ENCODE assay signal across 8 cellular contexts in the genomic region with DNA sequence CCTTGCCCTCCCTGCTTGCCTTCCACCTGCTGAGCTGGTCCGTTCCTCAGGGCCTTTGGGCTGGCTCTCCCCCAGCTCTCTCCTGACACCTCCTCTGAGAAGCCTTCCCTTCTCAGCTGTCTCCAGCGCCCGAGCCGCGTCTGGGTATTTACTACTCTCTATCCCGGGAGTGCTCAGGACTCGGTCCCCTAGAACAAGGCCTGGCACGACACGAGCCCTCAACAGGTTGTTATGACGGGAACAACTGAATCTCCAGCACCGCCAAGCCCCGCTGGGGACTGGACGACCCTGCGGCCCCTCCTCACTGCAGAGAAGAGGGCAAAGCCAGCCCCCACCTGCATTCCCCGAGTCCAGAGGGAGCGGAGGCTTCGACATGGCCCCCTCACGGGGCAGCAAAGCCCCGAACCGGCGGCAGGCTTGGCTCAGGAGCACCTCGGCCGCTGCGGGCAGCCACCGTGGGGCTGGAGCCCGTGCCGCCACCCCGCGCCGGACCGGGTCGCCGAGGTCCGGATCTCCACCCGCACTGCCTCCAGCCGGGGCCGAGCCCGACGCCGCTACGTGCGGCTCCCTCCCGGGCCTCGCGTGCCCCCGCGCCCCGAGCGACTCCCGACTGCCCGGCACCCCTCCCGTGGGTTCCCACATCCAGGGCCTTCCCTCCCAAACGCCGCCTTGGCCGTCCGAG. TPM values are rescaled to one million over a fixed set of nuclear protein-coding genes. Genes with fewer than 3 reads are reported as not detected.
DNase-seq lines count a peak whose midpoint lies in the region; ATAC-seq and TF ChIP-seq lines count a peak whose summit lies in the region.

No MANE protein-coding gene starts in this region.

- WGBS in neuronal stem cell (ENCODE audit: extremely low coverage in 2 of 2, insufficient read length in 2 of 2, insufficient replicate concordance in 1 of 2), 2 donors, result no CpG with 5 or more reads among the region's 56 CpGs

- H3K18ac ChIP-seq in neuronal stem cell (ENCODE audit: low read length), result peak overlapping the region; percentile 88

- H3K4ac ChIP-seq in neuronal stem cell (ENCODE audit: low read length), result no peak overlapping the region

- no peaks in the 10 kb centered on the region for H3K27me3 ChIP-seq in neuronal stem cell (ENCODE audit: control insufficient read depth in 3 of 3, insufficient read depth in 3 of 3, low read depth in 1 of 3, low read length in 3 of 3)

- peaks cover 29% of the 10 kb centered on the region for H3K4me1 Mint-ChIP-seq in activated CD4-positive, alpha-beta memory T cell treated with anti-CD3 and anti-CD28 coated beads for 36 hours (ENCODE audit: low read depth)

- no peak for TF ChIP-seq CTCF in fibroblast of mammary gland (conservative IDR thresholded peaks at IDR 0.05; ENCODE audit: control insufficient read depth, insufficient read depth, low read depth, low read length)

- H3K27ac Mint-ChIP-seq in activated CD4-positive, alpha-beta memory T cell treated with anti-CD3 and anti-CD28 coated beads for 36 hours, result peak overlapping the region; percentile 25

- H3K36me3 Mint-ChIP-seq in activated CD4-positive, alpha-beta memory T cell treated with anti-CD3 and anti-CD28 coated beads for 36 hours, result no peaks in the 10 kb centered on the region

- H3K9me3 Mint-ChIP-seq in activated CD4-positive, alpha-beta memory T cell treated with anti-CD3 and anti-CD28 coated beads for 36 hours, result no peaks in the 10 kb centered on the region

- H3K23ac ChIP-seq in neuronal stem cell (ENCODE audit: low read depth, low read length, poor library complexity), result peak overlapping the region; percentile 58

- H4K8ac ChIP-seq in neuronal stem cell (ENCODE audit: low read depth, low read length), result no peak overlapping the region

- CTCF ChIA-PET in activated CD4-positive, alpha-beta memory T cell treated with anti-CD3 and anti-CD28 coated beads for 36 hours (lab: Charles Lee), result interaction anchor here (0.8 to 8.2 kb wide), 3 partner anchors 9 to 41 kb away, joined by 3 to 80 read pairs (median 5); no protein-coding TSS in a partner anchor

- H3K9ac ChIP-seq in neuronal stem cell (ENCODE audit: low read depth, low read length, poor library complexity), result peak overlapping the region; percentile 93

- POLR2A ChIA-PET in activated CD4-positive, alpha-beta memory T cell treated with anti-CD3 and anti-CD28 coated beads for 36 hours (lab: Charles Lee), result interaction anchor here (1.3 kb wide), 1 partner anchor 8 kb away, joined by 6 read pairs; the partner anchor contains the start of gene MCM2

- H3K4me1 ChIP-seq in neuronal stem cell (ENCODE audit: control insufficient read depth in 2 of 2, insufficient read depth in 1 of 2, low read depth in 1 of 2, low read length in 2 of 2), result peaks cover 18 to 21% of the 10 kb centered on the region in 2 donors

- no peak overlapping the region for H4K91ac ChIP-seq in neuronal stem cell (ENCODE audit: low read depth, low read length, poor library complexity)

- H2AFZ ChIP-seq in neuronal stem cell (ENCODE audit: low read length), result peak overlapping the region; percentile 91

- peak; percentile 7 for ATAC-seq in HG03045 (IDR thresholded peaks at IDR 0.05; ENCODE audit: unreplicated experiment)

- H3K36me3 ChIP-seq in neuronal stem cell (replicated peaks in 1 of 2; ENCODE audit: control insufficient read depth in 2 of 2, insufficient read depth in 2 of 2, low read length in 2 of 2), result peaks cover 0 to 3% of the 10 kb centered on the region in 2 donors

- peak overlapping the region; percentile 79 for H3K4me2 ChIP-seq in neuronal stem cell (ENCODE audit: insufficient read depth, low read length, poor library complexity, severe bottlenecking)

- H2BK12ac ChIP-seq in neuronal stem cell (ENCODE audit: low read length), result no peak overlapping the region

- H2AK5ac ChIP-seq in neuronal stem cell (ENCODE audit: low read depth, low read length), result peak overlapping the region; percentile 25

- peak overlapping the region; percentile 89 for H2BK5ac ChIP-seq in neuronal stem cell (ENCODE audit: low read length)

- H2BK120ac ChIP-seq in neuronal stem cell (ENCODE audit: low read depth, low read length), result no peak overlapping the region

- no peak overlapping the region for H3K27ac ChIP-seq in neuronal stem cell (replicated peaks; ENCODE audit: low read length)

- H3K4me3 ChIP-seq in fibroblast of mammary gland (ENCODE audit: control insufficient read depth, low read depth, low read length) (peak overlapping the region; percentile 79), neuronal stem cell (ENCODE audit: low read length in 2 of 2) (peak overlapping the region; percentile 89 to 94)

- peak overlapping the region; percentile 65 for H3K14ac ChIP-seq in neuronal stem cell (ENCODE audit: low read length)

- H3K4me3 Mint-ChIP-seq in activated CD4-positive, alpha-beta memory T cell treated with anti-CD3 and anti-CD28 coated beads for 36 hours, result peak overlapping the region; percentile 80

- peaks cover 13% of the 10 kb centered on the region for H3K79me1 ChIP-seq in neuronal stem cell (ENCODE audit: low read depth, low read length)

- H3K9me3 ChIP-seq in neuronal stem cell (replicated peaks in 1 of 2; ENCODE audit: control insufficient read depth in 2 of 2, insufficient read depth in 1 of 2, low read depth in 1 of 2, low read length in 2 of 2), result no peaks in the 10 kb centered on the region

- DNase-seq in NCI-H526 (lab: John Stamatoyannopoulos, UW) (peak; percentile 30 to 53), NCI-H526 treated with DMSO at 0.1 percent for 48 hours (lab: John Stamatoyannopoulos, UW) (no peak), fibroblast of mammary gland (ENCODE audit: low read depth) (peak; percentile 11), neuronal stem cell (ENCODE audit: low spot score) (no peak), 8988T (no peak), COR-L47 (lab: John Stamatoyannopoulos, UW) (no peak)
- DNase-seq in activated CD4-positive, alpha-beta memory T cell treated with anti-CD3 and anti-CD28 coated beads for 36 hours, result peak; percentile 24

- intact Hi-C loops in activated CD4-positive, alpha-beta memory T cell treated with anti-CD3 and anti-CD28 coated beads for 36 hours (cut with micrococcal nuclease), result loop anchor here (1.0 to 2.0 kb wide), 3 partner anchors 9 to 83 kb away; partner anchors contain the start of genes ABTB1 and MCM2

- H2BK15ac ChIP-seq in neuronal stem cell (ENCODE audit: low read length), result peak overlapping the region; percentile 24

- H3K27me3 Mint-ChIP-seq in activated CD4-positive, alpha-beta memory T cell treated with anti-CD3 and anti-CD28 coated beads for 36 hours, result no peaks in the 10 kb centered on the region

RNA-seq across cellular contexts. Expression of gene TPRA1, which starts 0.8 kb away (rescaled TPM):
- total RNA-seq in activated CD4-positive, alpha-beta memory T cell treated with anti-CD3 and anti-CD28 coated beads for 36 hours, result 10 to 100 TPM; 18.7 to 20.9 TPM
- 17.1 TPM for polyA plus RNA-seq in neuronal stem cell (2013, experiment 1 of 2)
- polyA plus RNA-seq in neuronal stem cell (2013, experiment 2 of 2), result 16.1 TPM

RNA-seq across cellular contexts. Expression of gene MCM2, which starts 8.5 kb away (rescaled TPM):
- 100 to 1,000 TPM; 216 to 218 TPM for total RNA-seq in activated CD4-positive, alpha-beta memory T cell treated with anti-CD3 and anti-CD28 coated beads for 36 hours
- polyA plus RNA-seq in neuronal stem cell (2013, experiment 1 of 2), result 68.7 TPM
- 67.7 TPM for polyA plus RNA-seq in neuronal stem cell (2013, experiment 2 of 2)

RNA-seq across cellular contexts. Expression of gene PODXL2, which starts 39.2 kb away (rescaled TPM):
- total RNA-seq in activated CD4-positive, alpha-beta memory T cell treated with anti-CD3 and anti-CD28 coated beads for 36 hours, result 1 to 10 TPM; 1.2 to 1.3 TPM
- 26.3 TPM for polyA plus RNA-seq in neuronal stem cell (2013, experiment 1 of 2)
- polyA plus RNA-seq in neuronal stem cell (2013, experiment 2 of 2), result 24.4 TPM

Comparison
In these comparisons a context has a peak if more than half of its experiments do, and no peak if none do; other contexts are left out.
1. DNase-seq: peak in NCI-H526 (2 of 2), activated CD4-positive, alpha-beta memory T cell treated with anti-CD3 and anti-CD28 coated beads for 36 hours (single experiment) and fibroblast of mammary gland (single experiment); none in NCI-H526 treated with DMSO at 0.1 percent for 48 hours (single experiment), neuronal stem cell (single experiment), 8988T (single experiment) and COR-L47 (single experiment).